In genomic region chr1:153633747-153634665, GRCh38 we compare ENCODE assay signal across 1 cellular context.
TF ChIP-seq lines count a peak whose summit lies in the region.

TSS of gene CHTOP (plus strand) at chr1:153634066. CDS start at chr1:153636589, 2,523 bp downstream.

TF ChIP-seq in H1, 55 proteins besides CTCF, POLR2A, EP300 and RAD21 (continued from another document):
- TF ChIP-seq CHD7 (IDR thresholded peaks at IDR 0.05; ENCODE audit: insufficient replicate concordance, low read length) (no peak), SP1 (IDR thresholded peaks at IDR 0.05; ENCODE audit: low read depth, low read length) (peak; percentile 47; the same call in 1 of the 2 replicates), SP4 (IDR thresholded peaks at IDR 0.05; ENCODE audit: low read length) (peak; percentile 94), JUND (IDR thresholded peaks at IDR 0.05; ENCODE audit: low read length) (peak; percentile 76; the same call in 1 of the 2 replicates), KDM4A (IDR thresholded peaks at IDR 0.05; ENCODE audit: low read depth, low read length, severe bottlenecking) (peak; percentile 27), CBX8 (IDR thresholded peaks at IDR 0.05; ENCODE audit: borderline replicate concordance, low read depth, low read length) (no peak), TBP (IDR thresholded peaks at IDR 0.05; ENCODE audit: low read depth, low read length) (peak; percentile 83), TAF1 (IDR thresholded peaks at IDR 0.05; ENCODE audit: low read depth, low read length) (peak; percentile 93), SIX5 (IDR thresholded peaks at IDR 0.05; ENCODE audit: low read depth, low read length) (no peak), NANOG (IDR thresholded peaks at IDR 0.05; ENCODE audit: insufficient read depth, low read depth, low read length, poor library complexity, severe bottlenecking) (no peak), CEBPB (IDR thresholded peaks at IDR 0.05; ENCODE audit: low read depth, low read length) (peak; percentile 50; the same call in 1 of the 2 replicates), CHD1 (IDR thresholded peaks at IDR 0.05; ENCODE audit: low read depth, low read length) (peak; percentile 28; the same call in 1 of the 2 replicates), CTBP2 (IDR thresholded peaks at IDR 0.05; ENCODE audit: borderline replicate concordance, insufficient read depth, insufficient read length, low read length) (no peak), USF2 (IDR thresholded peaks at IDR 0.05; ENCODE audit: low read length) (peak; percentile 23; the same call in 1 of the 2 replicates), E2F6 (IDR thresholded peaks at IDR 0.05) (peak; percentile 37), ZNF274 (IDR thresholded peaks at IDR 0.05; ENCODE audit: borderline replicate concordance, extremely low read depth, low read length) (no peak), HDAC6 (IDR thresholded peaks at IDR 0.05; ENCODE audit: low read depth, low read length) (no peak), ATF3 (IDR thresholded peaks at IDR 0.05; ENCODE audit: insufficient read depth, low read depth, low read length) (no peak), SRF (IDR thresholded peaks at IDR 0.05; ENCODE audit: low read depth, low read length) (no peak), EGR1 (IDR thresholded peaks at IDR 0.05; ENCODE audit: borderline replicate concordance, low read depth, low read length) (no peak; the same call in 1 of the 2 replicates), YY1 (IDR thresholded peaks at IDR 0.05; ENCODE audit: low read depth, low read length) (peak; percentile 100), RBBP5 (IDR thresholded peaks at IDR 0.05; ENCODE audit: borderline replicate concordance, low read depth, low read length) (peak; percentile 76; the same call in 1 of the 2 replicates), BACH1 (IDR thresholded peaks at IDR 0.05; ENCODE audit: low read length) (no peak), RXRA (IDR thresholded peaks at IDR 0.05; ENCODE audit: insufficient read depth, low read depth, low read length) (no peak), POU5F1 (IDR thresholded peaks at IDR 0.05; ENCODE audit: low read depth, low read length) (no peak), SP2 (IDR thresholded peaks at IDR 0.05; ENCODE audit: low read length) (no peak), KDM1A (IDR thresholded peaks at IDR 0.05; ENCODE audit: borderline replicate concordance, low read length) (no peak), CBX5 (IDR thresholded peaks at IDR 0.05; ENCODE audit: low read depth, low read length) (no peak), JUN (IDR thresholded peaks at IDR 0.05; ENCODE audit: low read depth, low read length) (no peak), RFX5 (IDR thresholded peaks at IDR 0.05; ENCODE audit: borderline replicate concordance, low read depth, low read length) (no peak), GTF2F1 (IDR thresholded peaks at IDR 0.05; ENCODE audit: borderline replicate concordance, low read depth, low read length) (peak; percentile 42; the same call in 1 of the 2 replicates), MAFK (IDR thresholded peaks at IDR 0.05; ENCODE audit: low read depth, low read length) (no peak), HDAC2 (IDR thresholded peaks at IDR 0.05; ENCODE audit: borderline replicate concordance in 1 of 2, low read depth in 2 of 2, low read length in 2 of 2) (no peak), SAP30 (IDR thresholded peaks at IDR 0.05; ENCODE audit: insufficient read depth, insufficient replicate concordance, low read length) (no peak), SIRT6 (IDR thresholded peaks at IDR 0.05; ENCODE audit: low read length) (no peak), BCL11A (IDR thresholded peaks at IDR 0.05; ENCODE audit: low read depth in 2 of 2, low read length in 2 of 2) (no peak), GABPA (IDR thresholded peaks at IDR 0.05; ENCODE audit: borderline replicate concordance, insufficient read depth, low read length) (no peak), NRF1 (IDR thresholded peaks at IDR 0.05; ENCODE audit: low read depth, low read length) (peak; percentile 97), POLR2AphosphoS5 (IDR thresholded peaks at IDR 0.05; ENCODE audit: low read depth, low read length) (peak; percentile 75), FOSL1 (IDR thresholded peaks at IDR 0.05; ENCODE audit: insufficient read depth, low read depth, low read length) (no peak), SUZ12 (IDR thresholded peaks at IDR 0.05; ENCODE audit: low read length) (no peak)
